Comparison of ENCODE assay signal across 1 cellular context in the genomic region with DNA sequence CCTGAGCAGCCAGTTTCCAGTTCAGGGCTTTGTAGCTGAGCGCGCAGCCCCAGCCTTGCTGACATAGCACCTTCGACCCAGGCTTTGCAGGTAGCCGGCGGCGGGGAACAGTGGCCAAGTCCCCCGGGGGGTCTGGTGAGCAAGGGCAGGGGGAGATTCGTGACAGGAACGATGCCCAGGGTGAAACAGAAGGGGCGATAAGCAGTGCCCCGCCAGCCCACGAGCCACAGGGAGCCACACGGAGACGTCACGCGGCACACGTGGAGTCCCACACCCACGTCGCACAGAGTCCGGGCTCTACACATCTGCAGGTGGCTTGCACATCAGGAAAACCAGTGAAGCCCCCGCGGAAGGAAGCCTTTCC.
TF ChIP-seq lines count a peak whose summit lies in the region.

No MANE protein-coding gene starts in this region.

TF ChIP-seq in GM23338, 12 proteins besides CTCF, POLR2A, EP300 and RAD21 (continued from another document):
- TF ChIP-seq, protein P1, sequence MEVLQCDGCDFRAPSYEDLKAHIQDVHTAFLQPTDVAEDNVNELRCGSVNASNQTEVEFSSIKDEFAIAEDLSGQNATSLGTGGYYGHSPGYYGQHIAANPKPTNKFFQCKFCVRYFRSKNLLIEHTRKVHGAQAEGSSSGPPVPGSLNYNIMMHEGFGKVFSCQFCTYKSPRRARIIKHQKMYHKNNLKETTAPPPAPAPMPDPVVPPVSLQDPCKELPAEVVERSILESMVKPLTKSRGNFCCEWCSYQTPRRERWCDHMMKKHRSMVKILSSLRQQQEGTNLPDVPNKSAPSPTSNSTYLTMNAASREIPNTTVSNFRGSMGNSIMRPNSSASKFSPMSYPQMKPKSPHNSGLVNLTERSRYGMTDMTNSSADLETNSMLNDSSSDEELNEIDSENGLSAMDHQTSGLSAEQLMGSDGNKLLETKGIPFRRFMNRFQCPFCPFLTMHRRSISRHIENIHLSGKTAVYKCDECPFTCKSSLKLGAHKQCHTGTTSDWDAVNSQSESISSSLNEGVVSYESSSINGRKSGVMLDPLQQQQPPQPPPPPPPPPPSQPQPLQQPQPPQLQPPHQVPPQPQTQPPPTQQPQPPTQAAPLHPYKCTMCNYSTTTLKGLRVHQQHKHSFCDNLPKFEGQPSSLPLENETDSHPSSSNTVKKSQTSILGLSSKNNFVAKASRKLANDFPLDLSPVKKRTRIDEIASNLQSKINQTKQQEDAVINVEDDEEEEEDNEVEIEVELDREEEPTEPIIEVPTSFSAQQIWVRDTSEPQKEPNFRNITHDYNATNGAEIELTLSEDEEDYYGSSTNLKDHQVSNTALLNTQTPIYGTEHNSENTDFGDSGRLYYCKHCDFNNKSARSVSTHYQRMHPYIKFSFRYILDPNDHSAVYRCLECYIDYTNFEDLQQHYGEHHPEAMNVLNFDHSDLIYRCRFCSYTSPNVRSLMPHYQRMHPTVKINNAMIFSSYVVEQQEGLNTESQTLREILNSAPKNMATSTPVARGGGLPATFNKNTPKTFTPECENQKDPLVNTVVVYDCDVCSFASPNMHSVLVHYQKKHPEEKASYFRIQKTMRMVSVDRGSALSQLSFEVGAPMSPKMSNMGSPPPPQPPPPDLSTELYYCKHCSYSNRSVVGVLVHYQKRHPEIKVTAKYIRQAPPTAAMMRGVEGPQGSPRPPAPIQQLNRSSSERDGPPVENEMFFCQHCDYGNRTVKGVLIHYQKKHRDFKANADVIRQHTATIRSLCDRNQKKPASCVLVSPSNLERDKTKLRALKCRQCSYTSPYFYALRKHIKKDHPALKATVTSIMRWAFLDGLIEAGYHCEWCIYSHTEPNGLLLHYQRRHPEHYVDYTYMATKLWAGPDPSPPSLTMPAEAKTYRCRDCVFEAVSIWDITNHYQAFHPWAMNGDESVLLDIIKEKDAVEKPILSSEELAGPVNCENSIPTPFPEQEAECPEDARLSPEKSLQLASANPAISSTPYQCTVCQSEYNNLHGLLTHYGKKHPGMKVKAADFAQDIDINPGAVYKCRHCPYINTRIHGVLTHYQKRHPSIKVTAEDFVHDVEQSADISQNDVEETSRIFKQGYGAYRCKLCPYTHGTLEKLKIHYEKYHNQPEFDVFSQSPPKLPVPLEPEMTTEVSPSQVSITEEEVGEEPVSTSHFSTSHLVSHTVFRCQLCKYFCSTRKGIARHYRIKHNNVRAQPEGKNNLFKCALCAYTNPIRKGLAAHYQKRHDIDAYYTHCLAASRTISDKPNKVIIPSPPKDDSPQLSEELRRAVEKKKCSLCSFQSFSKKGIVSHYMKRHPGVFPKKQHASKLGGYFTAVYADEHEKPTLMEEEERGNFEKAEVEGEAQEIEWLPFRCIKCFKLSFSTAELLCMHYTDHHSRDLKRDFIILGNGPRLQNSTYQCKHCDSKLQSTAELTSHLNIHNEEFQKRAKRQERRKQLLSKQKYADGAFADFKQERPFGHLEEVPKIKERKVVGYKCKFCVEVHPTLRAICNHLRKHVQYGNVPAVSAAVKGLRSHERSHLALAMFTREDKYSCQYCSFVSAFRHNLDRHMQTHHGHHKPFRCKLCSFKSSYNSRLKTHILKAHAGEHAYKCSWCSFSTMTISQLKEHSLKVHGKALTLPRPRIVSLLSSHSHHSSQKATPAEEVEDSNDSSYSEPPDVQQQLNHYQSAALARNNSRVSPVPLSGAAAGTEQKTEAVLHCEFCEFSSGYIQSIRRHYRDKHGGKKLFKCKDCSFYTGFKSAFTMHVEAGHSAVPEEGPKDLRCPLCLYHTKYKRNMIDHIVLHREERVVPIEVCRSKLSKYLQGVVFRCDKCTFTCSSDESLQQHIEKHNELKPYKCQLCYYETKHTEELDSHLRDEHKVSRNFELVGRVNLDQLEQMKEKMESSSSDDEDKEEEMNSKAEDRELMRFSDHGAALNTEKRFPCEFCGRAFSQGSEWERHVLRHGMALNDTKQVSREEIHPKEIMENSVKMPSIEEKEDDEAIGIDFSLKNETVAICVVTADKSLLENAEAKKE (CRISPR knock-in tag; IDR thresholded peaks at IDR 0.05) = no peak
- TF ChIP-seq, protein P2, sequence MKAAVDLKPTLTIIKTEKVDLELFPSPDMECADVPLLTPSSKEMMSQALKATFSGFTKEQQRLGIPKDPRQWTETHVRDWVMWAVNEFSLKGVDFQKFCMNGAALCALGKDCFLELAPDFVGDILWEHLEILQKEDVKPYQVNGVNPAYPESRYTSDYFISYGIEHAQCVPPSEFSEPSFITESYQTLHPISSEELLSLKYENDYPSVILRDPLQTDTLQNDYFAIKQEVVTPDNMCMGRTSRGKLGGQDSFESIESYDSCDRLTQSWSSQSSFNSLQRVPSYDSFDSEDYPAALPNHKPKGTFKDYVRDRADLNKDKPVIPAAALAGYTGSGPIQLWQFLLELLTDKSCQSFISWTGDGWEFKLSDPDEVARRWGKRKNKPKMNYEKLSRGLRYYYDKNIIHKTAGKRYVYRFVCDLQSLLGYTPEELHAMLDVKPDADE (IDR thresholded peaks at IDR 0.05) = no peak
- TF ChIP-seq NANOG (IDR thresholded peaks at IDR 0.05; ENCODE audit: borderline replicate concordance) (no peak), STAT1 (IDR thresholded peaks at IDR 0.05; ENCODE audit: unreplicated experiment) (no peak)
